In the genomic region with DNA sequence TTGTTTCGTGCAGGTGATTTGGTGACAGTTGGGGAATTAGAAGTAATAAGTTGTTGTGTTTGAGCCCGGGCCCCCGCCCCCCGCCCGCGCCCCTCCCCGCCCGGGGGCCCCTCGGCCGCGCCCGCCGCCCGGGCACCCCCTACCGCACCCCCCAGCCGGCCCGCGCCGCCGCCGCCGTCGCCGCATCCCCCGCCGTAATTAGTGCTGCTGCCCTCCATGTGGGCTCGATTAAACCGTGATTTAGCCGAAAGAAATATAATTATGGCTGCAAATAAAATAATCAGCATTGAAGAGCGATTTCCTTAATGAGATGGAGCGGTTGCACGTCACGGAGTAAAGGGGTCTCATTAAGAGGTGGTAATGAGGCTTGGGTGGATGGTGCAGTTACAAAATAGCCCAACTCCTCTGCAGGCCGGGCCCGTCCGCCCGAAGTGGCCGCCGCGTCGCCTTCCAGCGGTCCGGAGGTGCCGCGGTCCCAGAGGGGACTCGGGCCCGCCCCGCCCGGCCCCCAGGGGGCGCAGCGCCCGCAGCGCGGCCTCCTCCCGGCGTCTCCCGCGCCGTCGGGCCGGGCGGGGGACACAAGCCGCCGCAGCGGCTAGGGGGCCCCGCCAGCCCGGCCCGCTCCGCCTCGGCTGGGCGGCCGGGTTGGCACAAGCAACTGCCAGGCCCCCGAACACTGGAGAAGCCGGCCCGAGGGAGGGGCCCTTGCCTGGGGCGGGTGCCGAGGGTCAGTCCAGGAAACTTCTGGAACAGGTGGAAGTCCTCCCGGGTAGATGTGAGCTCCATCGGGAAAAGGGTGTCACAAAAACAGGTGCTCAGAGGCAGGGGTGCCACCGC, we compare ENCODE assay signal across 8 cellular contexts. TPM values are rescaled to one million over a fixed set of nuclear protein-coding genes. Genes with fewer than 3 reads are reported as not detected.
DNase-seq lines count a peak whose midpoint lies in the region; ATAC-seq, FAIRE-seq and TF ChIP-seq lines count a peak whose summit lies in the region.

No MANE protein-coding gene starts in this region.

- ATAC-seq in HG03354 (IDR thresholded peaks at IDR 0.05; ENCODE audit: poor library complexity, severe bottlenecking, unreplicated experiment): peak; percentile 62
- peak; percentile 63 to 80 for ATAC-seq in activated CD4-positive, CD25-positive, alpha-beta regulatory T cell treated with anti-CD3 and anti-CD28 coated beads, Interleukin-2, amount 50 U/mL, for 24 hours
- peak; percentile 81 to 98 (median 93) for ATAC-seq in pancreas
- no peak for ATAC-seq in HG02571 (IDR thresholded peaks at IDR 0.05; ENCODE audit: unreplicated experiment)

- TF ChIP-seq CTCF in fibroblast of villous mesenchyme (IDR thresholded peaks at IDR 0.05; ENCODE audit: insufficient read depth, low read depth, low read length) (peak; percentile 36), pancreas (IDR thresholded peaks at IDR 0.05) (peak; percentile 18 to 40 (median 26))

- H3K4me3 ChIP-seq in fibroblast of villous mesenchyme (ENCODE audit: low read depth, low read length): peak overlapping the region; percentile 33
- peak overlapping the region in 2 of 4 donors; percentile 20 to 26 for H3K4me3 ChIP-seq in pancreas

- DNase-seq in DMS79 treated with DMSO at 0.1 percent for 48 hours (lab: John Stamatoyannopoulos, UW) (peak; percentile 1), DMS79 (lab: John Stamatoyannopoulos, UW) (no peak), fibroblast of villous mesenchyme (ENCODE audit: low read depth) (no peak), pancreas (peak in 5 of 6 donors; percentile 24 to 82 (median 53)), globus pallidus (ENCODE audit: low spot score) (no peak)

- no peaks in the 10 kb centered on the region for H3K9me3 ChIP-seq in pancreas

- 2% methylated on average over 62 to 80 of the region's 80 CpGs for WGBS in pancreas, 2 donors

- FAIRE-seq in pancreas (lab: Jason Lieb, UNC): no peak

- no peak overlapping the region for H3K27ac ChIP-seq in pancreas

- peaks cover 4 to 9% (median 5%) of the 10 kb centered on the region in 3 donors for H3K4me1 ChIP-seq in pancreas

- no peaks in the 10 kb centered on the region for H3K36me3 ChIP-seq in pancreas

- intact Hi-C loops in pancreas (cut with DNase I): no loop called here

- H3K27me3 ChIP-seq in pancreas: peaks cover 12 to 44% (median 24%) of the 10 kb centered on the region in 4 donors

RNA-seq across cellular contexts. Expression of gene OTP, which starts 6.9 kb away (rescaled TPM):
- total RNA-seq in fibroblast of villous mesenchyme (not detected in 2 replicates), pancreas (not detected)
- not detected for polyA plus RNA-seq in pancreas

Comparison
In these comparisons a context has a peak if more than half of its experiments do, and no peak if none do; other contexts are left out.
1. DNase-seq: peak in DMS79 treated with DMSO at 0.1 percent for 48 hours (single experiment) and pancreas (5 of 6); none in DMS79 (single experiment), fibroblast of villous mesenchyme (single experiment) and globus pallidus (single experiment).